ENCODE assay signal across 8 cellular contexts in the genomic region with DNA sequence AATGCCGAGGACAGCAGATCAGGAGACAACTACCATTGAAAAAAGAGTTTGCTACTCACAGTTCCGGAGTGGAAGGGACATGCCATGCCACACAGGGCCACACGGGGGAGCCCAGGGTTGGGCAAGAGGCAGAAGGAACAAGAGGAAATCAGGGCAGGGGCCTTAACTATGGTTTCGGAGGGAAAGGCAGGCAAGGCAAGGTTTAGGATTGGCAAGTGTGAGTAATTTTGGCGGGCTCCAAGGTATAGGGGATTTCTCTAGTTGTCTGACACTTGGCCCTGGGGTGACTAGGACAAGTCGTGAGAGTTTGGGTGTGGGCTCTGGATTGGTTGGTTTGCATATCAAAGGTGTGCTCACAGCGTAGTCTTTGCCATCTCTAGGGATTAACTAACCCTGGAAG. TPM values are rescaled to one million over a fixed set of nuclear protein-coding genes. Genes with fewer than 3 reads are reported as not detected.
DNase-seq lines count a peak whose midpoint lies in the region; FAIRE-seq and TF ChIP-seq lines count a peak whose summit lies in the region.

No MANE protein-coding gene starts in this region.

- H3K36me3 Mint-ChIP-seq in activated T-helper 2 cell treated with anti-CD3 and anti-CD28 coated beads, Interferon-gamma antibody, Interleukin-2, Interleukin-4, amounts not matched to agents 10 μg/mL and 5 μg/mL and 100 μg/mL, durations not matched to agents 14 hours and 24 hours and 36 hours (ENCODE audit: low read depth): no peaks in the 10 kb centered on the region
- no peaks in the 10 kb centered on the region for H3K36me3 Mint-ChIP-seq in glutamatergic neuron (ENCODE audit: unreplicated experiment)

- no peaks in the 10 kb centered on the region for H3K9me3 ChIP-seq in sigmoid colon

- DNase-seq in ACHN: peak; percentile 60
- peak; percentile 62 for DNase-seq in GM20000 (ENCODE audit: low spot score)
- peak; percentile 8 for DNase-seq in RCC 7860 (ENCODE audit: low spot score)
- DNase-seq in activated T-helper 2 cell treated with anti-CD3 and anti-CD28 coated beads, Interferon-gamma antibody, Interleukin-2, Interleukin-4, amounts not matched to agents 10 μg/mL and 5 μg/mL and 100 μg/mL, durations not matched to agents 14 hours and 24 hours and 36 hours (ENCODE audit: low spot score): peak; percentile 45
- peak; percentile 86 for DNase-seq in glutamatergic neuron
- peak; percentile 75 for DNase-seq in sigmoid colon
- DNase-seq in effector CD8-positive, alpha-beta T cell (lab: John Stamatoyannopoulos, UW): no peak
- no peak for DNase-seq in GM19238 (ENCODE audit: insufficient read length, low spot score)

- TF ChIP-seq POLR2A in sigmoid colon (IDR thresholded peaks at IDR 0.05): no peak

- H3K27ac Mint-ChIP-seq in activated T-helper 2 cell treated with anti-CD3 and anti-CD28 coated beads, Interferon-gamma antibody, Interleukin-2, Interleukin-4, amounts not matched to agents 10 μg/mL and 5 μg/mL and 100 μg/mL, durations not matched to agents 14 hours and 24 hours and 36 hours: no peak overlapping the region
- no peak overlapping the region for H3K27ac Mint-ChIP-seq in glutamatergic neuron (ENCODE audit: unreplicated experiment)

- 69 to 72% methylated on average over 7 of the region's 7 CpGs for WGBS in sigmoid colon, 2 donors

- H3K27me3 ChIP-seq in sigmoid colon: peaks cover 0 to 4% (median 0%) of the 10 kb centered on the region in 3 donors

- H3K4me1 Mint-ChIP-seq in activated T-helper 2 cell treated with anti-CD3 and anti-CD28 coated beads, Interferon-gamma antibody, Interleukin-2, Interleukin-4, amounts not matched to agents 10 μg/mL and 5 μg/mL and 100 μg/mL, durations not matched to agents 14 hours and 24 hours and 36 hours (ENCODE audit: low read depth): peaks cover 4% of the 10 kb centered on the region
- peaks cover 8% of the 10 kb centered on the region for H3K4me1 Mint-ChIP-seq in glutamatergic neuron (ENCODE audit: low read depth, unreplicated experiment)

- H3K27ac ChIP-seq in sigmoid colon: no peak overlapping the region

- intact Hi-C loops in activated T-helper 2 cell treated with anti-CD3 and anti-CD28 coated beads, Interferon-gamma antibody, Interleukin-2, Interleukin-4, amounts not matched to agents 10 μg/mL and 5 μg/mL and 100 μg/mL, durations not matched to agents 14 hours and 24 hours and 36 hours (cut with micrococcal nuclease): loop anchor here (10.0 kb wide), 1 partner anchor 250 kb away; the partner anchor contains the start of gene CCDC42
- intact Hi-C loops in sigmoid colon (cut with DNase I): loop anchor here (5.0 kb wide), 1 partner anchor 298 kb away; no protein-coding TSS in a partner anchor

- no peak overlapping the region for H3K4me3 ChIP-seq in sigmoid colon

- peaks cover 0 to 4% (median 0%) of the 10 kb centered on the region in 4 donors for H3K4me1 ChIP-seq in sigmoid colon

- H3K27me3 Mint-ChIP-seq in activated T-helper 2 cell treated with anti-CD3 and anti-CD28 coated beads, Interferon-gamma antibody, Interleukin-2, Interleukin-4, amounts not matched to agents 10 μg/mL and 5 μg/mL and 100 μg/mL, durations not matched to agents 14 hours and 24 hours and 36 hours (ENCODE audit: low read depth): peaks cover 12% of the 10 kb centered on the region
- H3K27me3 Mint-ChIP-seq in glutamatergic neuron (ENCODE audit: unreplicated experiment): no peaks in the 10 kb centered on the region

- H3K36me3 ChIP-seq in sigmoid colon: no peaks in the 10 kb centered on the region

- no peaks in the 10 kb centered on the region for H3K9me3 Mint-ChIP-seq in activated T-helper 2 cell treated with anti-CD3 and anti-CD28 coated beads, Interferon-gamma antibody, Interleukin-2, Interleukin-4, amounts not matched to agents 10 μg/mL and 5 μg/mL and 100 μg/mL, durations not matched to agents 14 hours and 24 hours and 36 hours
- H3K9me3 Mint-ChIP-seq in glutamatergic neuron (ENCODE audit: unreplicated experiment): no peaks in the 10 kb centered on the region

- FAIRE-seq in RCC 7860 (lab: Jason Lieb, UNC): no peak

- in situ Hi-C loops in ACHN (cut with HindIII; ENCODE audit: low pct_ligation_motif_present, low pct_unique_long_range_greater_than_20kb, low sequenced_read_pairs): no loop called here

- no peak for TF ChIP-seq EP300 in sigmoid colon (IDR thresholded peaks at IDR 0.05)

- no peak overlapping the region for H3K4me3 Mint-ChIP-seq in activated T-helper 2 cell treated with anti-CD3 and anti-CD28 coated beads, Interferon-gamma antibody, Interleukin-2, Interleukin-4, amounts not matched to agents 10 μg/mL and 5 μg/mL and 100 μg/mL, durations not matched to agents 14 hours and 24 hours and 36 hours (ENCODE audit: low read depth)
- no peak overlapping the region for H3K4me3 Mint-ChIP-seq in glutamatergic neuron (ENCODE audit: unreplicated experiment)

- peak; percentile 85 for TF ChIP-seq CTCF in GM20000 (IDR thresholded peaks at IDR 0.05; ENCODE audit: extremely low read depth, missing control alignments)
- peak; percentile 80 for TF ChIP-seq CTCF in glutamatergic neuron (IDR thresholded peaks at IDR 0.05; ENCODE audit: partially characterized antibody, unreplicated experiment)
- TF ChIP-seq CTCF in sigmoid colon (IDR thresholded peaks at IDR 0.05): peak in 3 of 4 experiments; percentile 43 to 55 (median 48)

RNA-seq across cellular contexts. Expression of gene NTN1, which starts 27.0 kb away (rescaled TPM):
- 0.41 and 0.60 TPM in 2 replicates for total RNA-seq in activated T-helper 2 cell treated with anti-CD3 and anti-CD28 coated beads, Interferon-gamma antibody, Interleukin-2, Interleukin-4, amounts not matched to agents 10 μg/mL and 5 μg/mL and 100 μg/mL, durations not matched to agents 14 hours and 24 hours and 36 hours
- total RNA-seq in glutamatergic neuron (ENCODE audit: unreplicated experiment): 0.76 TPM
- total RNA-seq in sigmoid colon: 10 to 100 TPM; 10.5 to 20.3 (median 16.3) TPM
- polyA plus RNA-seq in sigmoid colon: 1 to 10 TPM in 2 of 3 donors, under 1 TPM in 1; 0.69 to 3.3 (median 1.2) TPM

RNA-seq across cellular contexts. Expression of gene PIK3R5, which starts 28.8 kb away (rescaled TPM):
- 46.8 and 47.7 TPM in 2 replicates for total RNA-seq in activated T-helper 2 cell treated with anti-CD3 and anti-CD28 coated beads, Interferon-gamma antibody, Interleukin-2, Interleukin-4, amounts not matched to agents 10 μg/mL and 5 μg/mL and 100 μg/mL, durations not matched to agents 14 hours and 24 hours and 36 hours
- total RNA-seq in glutamatergic neuron (ENCODE audit: unreplicated experiment) (not detected), sigmoid colon (10 to 100 TPM in 2 of 4 donors, 1 to 10 TPM in 2; 5.4 to 13.6 (median 9.9) TPM)
- polyA plus RNA-seq in sigmoid colon: 10 to 100 TPM in 1 of 3 donors, 1 to 10 TPM in 2; 2.4 to 12.4 (median 3.5) TPM

Comparison
In these comparisons a context has a peak if more than half of its experiments do, and no peak if none do; other contexts are left out.
1. DNase-seq: peak in ACHN (single experiment), GM20000 (single experiment), RCC 7860 (single experiment), activated T-helper 2 cell treated with anti-CD3 and anti-CD28 coated beads, Interferon-gamma antibody, Interleukin-2, Interleukin-4, amounts not matched to agents 10 μg/mL and 5 μg/mL and 100 μg/mL, durations not matched to agents 14 hours and 24 hours and 36 hours (single experiment), glutamatergic neuron (single experiment) and sigmoid colon (single experiment); none in effector CD8-positive, alpha-beta T cell (single experiment) and GM19238 (single experiment).
2. Peak in every context shown above with its lines, with median percentiles within 50 percentile points of each other: CTCF ChIP-seq.